In the genomic region with DNA sequence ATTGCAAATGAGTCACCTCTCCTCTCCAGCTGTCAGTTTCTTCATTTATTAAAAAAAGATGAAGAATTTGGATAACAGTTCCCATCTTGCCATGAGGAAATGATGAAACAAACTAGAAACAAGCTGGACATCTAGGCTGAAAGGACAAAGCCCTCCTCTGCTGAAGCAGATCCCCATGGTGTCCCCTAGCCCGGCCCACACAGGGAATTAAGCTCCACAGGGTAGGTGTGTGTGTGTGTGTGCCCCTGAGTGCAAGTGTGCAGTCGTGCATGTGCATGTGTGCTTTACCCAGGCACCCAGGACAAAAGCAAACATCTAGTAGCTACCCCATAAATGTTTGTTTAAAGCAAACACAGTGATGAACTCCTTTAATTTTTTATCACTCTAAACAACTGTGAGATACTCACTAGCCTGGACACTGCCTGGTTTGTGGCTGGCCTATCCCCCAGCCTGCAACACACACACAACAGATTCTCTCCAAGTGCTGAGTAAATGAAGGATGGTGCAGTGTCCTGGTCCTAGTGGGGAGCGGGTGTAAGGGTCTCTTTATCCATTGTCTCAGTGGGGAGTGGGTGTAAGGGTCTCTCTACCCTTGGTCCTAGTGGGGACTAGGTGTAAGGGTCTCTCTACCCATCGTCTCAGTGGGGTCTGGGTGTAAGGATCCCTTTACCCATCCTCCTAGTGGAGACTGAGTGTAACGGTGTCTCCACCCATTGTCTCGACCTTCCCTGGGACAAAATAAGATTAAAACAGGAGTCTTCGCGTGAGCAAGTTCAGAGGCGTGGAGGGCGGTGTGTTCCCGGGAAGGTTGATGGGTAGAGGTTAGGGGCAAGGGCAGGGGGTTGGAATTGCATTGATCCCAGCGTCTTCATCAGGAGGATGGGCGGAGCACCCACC, we compare ENCODE assay signal across 8 cellular contexts. TPM values are rescaled to one million over a fixed set of nuclear protein-coding genes. Genes with fewer than 3 reads are reported as not detected.
DNase-seq lines count a peak whose midpoint lies in the region; ATAC-seq and TF ChIP-seq lines count a peak whose summit lies in the region.

No MANE protein-coding gene starts in this region.

- intact Hi-C loops in spleen (cut with DNase I; ENCODE audit: low total_unique reads) = no loop called here

- peak overlapping the region in 5 of 8 donors; percentile 7 to 63 (median 41) for H3K27ac ChIP-seq in spleen

- peaks cover 2 to 17% (median 12%) of the 10 kb centered on the region in 8 donors for H3K9me3 ChIP-seq in spleen

- DNase-seq in AG08396 (ENCODE audit: low spot score) = peak; percentile 67
- DNase-seq in HCEC 1CT = peak; percentile 32
- DNase-seq in amniotic epithelial cell (ENCODE audit: low read depth) = peak; percentile 32
- no peak for DNase-seq in spleen
- DNase-seq in NCI-H1694 treated with DMSO at 0.1 percent for 48 hours (lab: John Stamatoyannopoulos, UW) = no peak
- DNase-seq in germinal center (ENCODE audit: low spot score) = no peak

- ATAC-seq in HG02870 (IDR thresholded peaks at IDR 0.05; ENCODE audit: unreplicated experiment) = no peak

- no peaks in the 10 kb centered on the region for H3K36me3 ChIP-seq in spleen

- peaks cover 0 to 71% (median 47%) of the 10 kb centered on the region in 7 donors for H3K27me3 ChIP-seq in spleen (replicated peaks in 1 of 7)

- peaks cover 0 to 29% (median 9%) of the 10 kb centered on the region in 6 donors for H3K4me1 ChIP-seq in spleen

- peak in 1 of 11 experiments; percentile 6 for TF ChIP-seq CTCF in spleen (IDR thresholded peaks at IDR 0.05 in 8 of 11, conservative IDR thresholded peaks at IDR 0.05 in 3 of 11)

- 26 to 27% (median 26%) methylated on average over 13 of the region's 13 CpGs for WGBS in spleen, 5 donors

- TF ChIP-seq POLR2A in spleen (IDR thresholded peaks at IDR 0.05) = no peak

- peak overlapping the region; percentile 47 for H3K4me3 ChIP-seq in iPS-11a (ENCODE audit: low read depth, low read length)
- peak overlapping the region in 7 of 8 donors; percentile 5 to 68 (median 30) for H3K4me3 ChIP-seq in spleen

RNA-seq across cellular contexts. Expression of gene EVC, which starts 0.7 kb away (rescaled TPM):
- total RNA-seq in spleen = 10 to 100 TPM in 2 of 7 donors, 1 to 10 TPM in 5; 5.1 to 13.3 (median 9.0) TPM
- 1 to 10 TPM in 1 of 3 donors, under 1 TPM in 2; 0.20 to 1.2 (median 0.35) TPM for polyA plus RNA-seq in spleen

RNA-seq across cellular contexts. Expression of gene EVC2, which starts 2.0 kb away (rescaled TPM):
- 1 to 10 TPM; 2.3 to 4.4 (median 2.9) TPM for total RNA-seq in spleen
- under 1 TPM; 0.30 to 0.86 (median 0.58) TPM for polyA plus RNA-seq in spleen

Comparison
In these comparisons a context has a peak if more than half of its experiments do, and no peak if none do; other contexts are left out.
1. DNase-seq: peak in AG08396 (single experiment), HCEC 1CT (single experiment) and amniotic epithelial cell (single experiment); none in spleen (single experiment), NCI-H1694 treated with DMSO at 0.1 percent for 48 hours (single experiment) and germinal center (single experiment).